9 cellular contexts compared by ENCODE assay signal in genomic region chr11:79514269-79514668, GRCh38.
"Had no signal": no experiment of that assay in that cellular context is flagged by ENCODE, and none has a peak within 500 bp of the region (broad histone marks: within the 10 kb centered on the region; RNA-seq: fewer than 3 reads in every experiment).

No MANE protein-coding gene starts in this region.

- H3K4me1 ChIP-seq: HAP-1 had no signal

- DNase-seq: GM23248, GOT3, H7, IMR-90, KG1 had no signal

- ATAC-seq: HCT116, K562 had no signal

- FAIRE-seq: HTR-8/SVneo, K562 had no signal

- H3K9me3 ChIP-seq: HAP-1 had no signal

- H3K4me3 ChIP-seq: GM23248, HAP-1, K562 had no signal

- H3K36me3 ChIP-seq: HAP-1 had no signal

- H3K27ac ChIP-seq: GM23248 had no signal
